ENCODE assay signal across 12 cellular contexts in genomic region chr9:137169764-137170460, GRCh38. TPM values are rescaled to one million over a fixed set of nuclear protein-coding genes. Genes with fewer than 3 reads are reported as not detected.
DNase-seq lines count a peak whose midpoint lies in the region; ATAC-seq, FAIRE-seq and TF ChIP-seq lines count a peak whose summit lies in the region.
"Had no signal": no experiment of that assay in that cellular context is flagged by ENCODE, and none has a peak within 500 bp of the region (broad histone marks: within the 10 kb centered on the region; RNA-seq: fewer than 3 reads in every experiment).

A gene with protein sequence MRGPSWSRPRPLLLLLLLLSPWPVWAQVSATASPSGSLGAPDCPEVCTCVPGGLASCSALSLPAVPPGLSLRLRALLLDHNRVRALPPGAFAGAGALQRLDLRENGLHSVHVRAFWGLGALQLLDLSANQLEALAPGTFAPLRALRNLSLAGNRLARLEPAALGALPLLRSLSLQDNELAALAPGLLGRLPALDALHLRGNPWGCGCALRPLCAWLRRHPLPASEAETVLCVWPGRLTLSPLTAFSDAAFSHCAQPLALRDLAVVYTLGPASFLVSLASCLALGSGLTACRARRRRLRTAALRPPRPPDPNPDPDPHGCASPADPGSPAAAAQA (minus strand): TSS chr9:137170051. CDS start chr9:137169943, 108 bp downstream.

- H3K79me2 ChIP-seq in keratinocyte (ENCODE audit: control insufficient read depth, insufficient read depth, low read length) = no peaks in the 10 kb centered on the region

- TF ChIP-seq CTCF in activated B cell treated with CpG ODN at 0.5 μM for 24 hours (IDR thresholded peaks at IDR 0.05) (no peak), keratinocyte (optimal IDR thresholded peaks at IDR 0.05 in 1 of 3, IDR thresholded peaks at IDR 0.05 in 1 of 3, conservative IDR thresholded peaks at IDR 0.05 in 1 of 3; ENCODE audit: extremely low read depth in 1 of 3, insufficient read depth in 2 of 3, low read length in 3 of 3) (no peak), stomach (IDR thresholded peaks at IDR 0.05) (no peak)

- H3K9me3 ChIP-seq in keratinocyte (ENCODE audit: control insufficient read depth, low read depth, low read length) (no peaks in the 10 kb centered on the region), stomach (no peaks in the 10 kb centered on the region)
- H3K9me3 ChIP-seq: neutrophil had no signal

- H3K27me3 Mint-ChIP-seq in activated CD4-positive, alpha-beta T cell treated with anti-CD3 and anti-CD28 coated beads, Interleukin-2, amount 10 ng/mL, durations not matched to agents 24 days and 14 days = peaks cover 31% of the 10 kb centered on the region
- peaks cover 16% of the 10 kb centered on the region for H3K27me3 Mint-ChIP-seq in activated B cell treated with CpG ODN at 0.5 μM for 24 hours

- intact Hi-C loops in activated CD4-positive, alpha-beta T cell treated with anti-CD3 and anti-CD28 coated beads, Interleukin-2, amount 10 ng/mL, durations not matched to agents 24 days and 14 days (cut with micrococcal nuclease) = loop anchor here (5.0 to 10.0 kb wide), 3 partner anchors 43 to 325 kb away; partner anchors contain the start of genes AJM1, NPDC1 and PHPT1
- intact Hi-C loops in activated B cell treated with CpG ODN at 0.5 μM for 24 hours (cut with micrococcal nuclease) = loop anchor here (5.0 to 10.0 kb wide), 2 partner anchors 43 to 325 kb away; partner anchors contain the start of genes AJM1 and PHPT1
- intact Hi-C loops in stomach (cut with DNase I; ENCODE audit: low total_unique reads) = no loop called here

- no peak for DNase-seq in activated CD4-positive, alpha-beta T cell treated with anti-CD3 and anti-CD28 coated beads, Interleukin-2, amount 10 ng/mL, durations not matched to agents 24 days and 14 days
- no peak for DNase-seq in activated CD4-positive, alpha-beta T cell treated with anti-CD3 and anti-CD28 coated beads for 1 hour
- no peak for DNase-seq in activated B cell treated with CpG ODN at 0.5 μM for 24 hours
- DNase-seq in keratinocyte (ENCODE audit: low read depth, low spot score) = no peak
- DNase-seq in stomach = peak; percentile 79
- DNase-seq in NCI-H774 (lab: John Stamatoyannopoulos, UW) = no peak
- DNase-seq in T1000 (lab: John Stamatoyannopoulos, UW) = no peak
- DNase-seq: Kasumi-1 had no signal

- TF ChIP-seq EP300 in stomach (IDR thresholded peaks at IDR 0.05) = no peak

- no peak for TF ChIP-seq POLR2A in stomach (IDR thresholded peaks at IDR 0.05)

- no peak within 1 kb of the TSS for H3K9ac ChIP-seq in keratinocyte (ENCODE audit: control insufficient read depth, extremely low read depth, insufficient read depth, low read length)

- no peaks in the 10 kb centered on the region for H3K36me3 Mint-ChIP-seq in activated CD4-positive, alpha-beta T cell treated with anti-CD3 and anti-CD28 coated beads, Interleukin-2, amount 10 ng/mL, durations not matched to agents 24 days and 14 days (ENCODE audit: low read depth)
- no peaks in the 10 kb centered on the region for H3K36me3 Mint-ChIP-seq in activated B cell treated with CpG ODN at 0.5 μM for 24 hours (ENCODE audit: low read depth)

- no peaks in the 10 kb centered on the region for H3K36me3 ChIP-seq in keratinocyte (ENCODE audit: control insufficient read depth in 2 of 2, extremely low read depth in 1 of 2, insufficient read depth in 2 of 2, low read length in 2 of 2)
- no peaks in the 10 kb centered on the region for H3K36me3 ChIP-seq in stomach
- H3K36me3 ChIP-seq: neutrophil had no signal

- peaks cover 96% of the 10 kb centered on the region for H3K27me3 ChIP-seq in keratinocyte (ENCODE audit: control insufficient read depth, extremely low read depth, insufficient read depth, low read length)
- peaks cover 20 to 98% (median 81%) of the 10 kb centered on the region in 3 donors for H3K27me3 ChIP-seq in stomach

- H3K4me1 ChIP-seq in keratinocyte (ENCODE audit: control insufficient read depth, extremely low read depth, insufficient read depth, low read length) (no peaks in the 10 kb centered on the region), stomach (peaks cover 50 to 83% (median 62%) of the 10 kb centered on the region in 4 donors)

- H3K27ac ChIP-seq in keratinocyte (ENCODE audit: control insufficient read depth, insufficient read depth, low read length) (no peak within 1 kb of the TSS), stomach (peak within 1 kb of the TSS; percentile 18 to 74 (median 25))
- H3K27ac ChIP-seq: neutrophil had no signal

- H3K4me3 ChIP-seq in keratinocyte (ENCODE audit: control insufficient read depth in 2 of 3, extremely low read depth in 1 of 3, insufficient read depth in 2 of 3, low read depth in 1 of 3, low read length in 3 of 3) = peak within 1 kb of the TSS in 1 of 3 experiments; percentile 5
- H3K4me3 ChIP-seq in stomach = peak within 1 kb of the TSS; percentile 42 to 56 (median 46)

- POLR2A ChIA-PET in activated B cell treated with CpG ODN at 0.5 μM for 24 hours (lab: Charles Lee) = interaction anchor here (0.8 to 1.2 kb wide), 2 partner anchors 41 to 42 kb away, joined by 3 to 4 read pairs; no protein-coding TSS in a partner anchor

- FAIRE-seq in keratinocyte (lab: Jason Lieb, UNC) = no peak
- FAIRE-seq: colon had no signal

- 6 to 30% (median 12%) methylated on average over 19 to 57 of the region's 57 CpGs for WGBS in stomach, 5 donors

- H3K27ac Mint-ChIP-seq in activated CD4-positive, alpha-beta T cell treated with anti-CD3 and anti-CD28 coated beads, Interleukin-2, amount 10 ng/mL, durations not matched to agents 24 days and 14 days = no peak within 1 kb of the TSS
- H3K27ac Mint-ChIP-seq in activated B cell treated with CpG ODN at 0.5 μM for 24 hours = no peak within 1 kb of the TSS

- peak within 1 kb of the TSS; percentile 41 for H3K4me2 ChIP-seq in keratinocyte (ENCODE audit: control insufficient read depth, extremely low read depth, insufficient read depth, low read depth, low read length)

- no peaks in the 10 kb centered on the region for H3K9me3 Mint-ChIP-seq in activated CD4-positive, alpha-beta T cell treated with anti-CD3 and anti-CD28 coated beads, Interleukin-2, amount 10 ng/mL, durations not matched to agents 24 days and 14 days
- no peaks in the 10 kb centered on the region for H3K9me3 Mint-ChIP-seq in activated B cell treated with CpG ODN at 0.5 μM for 24 hours

- H4K20me1 ChIP-seq in keratinocyte (ENCODE audit: control insufficient read depth, extremely low read depth, insufficient read depth, low read length) = peaks cover 9% of the 10 kb centered on the region

- CTCF ChIA-PET in activated B cell treated with CpG ODN at 0.5 μM for 24 hours (lab: Charles Lee) = no interaction called here

- no peaks in the 10 kb centered on the region for H3K9me1 ChIP-seq in keratinocyte (ENCODE audit: control insufficient read depth, extremely low read depth, insufficient read depth, low read length)

- H3K4me3 Mint-ChIP-seq in activated CD4-positive, alpha-beta T cell treated with anti-CD3 and anti-CD28 coated beads, Interleukin-2, amount 10 ng/mL, durations not matched to agents 24 days and 14 days = peak within 1 kb of the TSS; percentile 66
- H3K4me3 Mint-ChIP-seq in activated B cell treated with CpG ODN at 0.5 μM for 24 hours = peak within 1 kb of the TSS; percentile 66

- dilution Hi-C loops in keratinocyte (cut with MboI; ENCODE audit: extremely low pct_ligation_motif_present, low sequenced_read_pairs) = no loop called here

- no peak for ATAC-seq in activated B cell treated with CpG ODN at 0.5 μM for 24 hours (ENCODE audit: low read depth)
- ATAC-seq in GM19455 (IDR thresholded peaks at IDR 0.05; ENCODE audit: unreplicated experiment) = no peak

- no peaks in the 10 kb centered on the region for H3K4me1 Mint-ChIP-seq in activated CD4-positive, alpha-beta T cell treated with anti-CD3 and anti-CD28 coated beads, Interleukin-2, amount 10 ng/mL, durations not matched to agents 24 days and 14 days
- peaks cover 8% of the 10 kb centered on the region for H3K4me1 Mint-ChIP-seq in activated B cell treated with CpG ODN at 0.5 μM for 24 hours

- no peak within 1 kb of the TSS for H2AFZ ChIP-seq in keratinocyte (ENCODE audit: control insufficient read depth, low read length)

RNA-seq across cellular contexts. Expression of the gene that starts here (rescaled TPM):
- total RNA-seq in activated CD4-positive, alpha-beta T cell treated with anti-CD3 and anti-CD28 coated beads, Interleukin-2, amount 10 ng/mL, durations not matched to agents 24 days and 14 days = not detected in 2 replicates
- total RNA-seq in activated B cell treated with CpG ODN at 0.5 μM for 24 hours (0.31 TPM in 1 of 2 replicates, not detected in the other), stomach (100 to 1,000 TPM in 1 of 5 donors, 10 to 100 TPM in 1, 1 to 10 TPM in 1, not detected in 2; 2.6 to 440 (median 11.2) TPM)
- polyA plus RNA-seq in keratinocyte (not detected in 3 replicates), stomach (1 to 10 TPM in 2 of 3 donors, under 1 TPM in 1; 1.00 to 7.7 (median 3.7) TPM)
- not detected for polyA plus RNA-seq in keratinocyte (2011; ENCODE audit: low read depth)
- not detected in 2 replicates for polyA plus RNA-seq in keratinocyte (2011; cell fraction: cytosol; rRNA removed)
- polyA plus RNA-seq in keratinocyte (2011; cell fraction: nucleus; rRNA removed) = not detected in 2 replicates
- polyA plus RNA-seq in keratinocyte (2012; ENCODE audit: low replicate concordance) = not detected in 2 replicates
- polyA minus RNA-seq in keratinocyte = not detected in 3 replicates
- polyA minus RNA-seq in keratinocyte (2011; cell fraction: cytosol; rRNA and poly(A)+ RNA removed) = not detected
- not detected in 2 replicates for polyA minus RNA-seq in keratinocyte (2011; cell fraction: nucleus; rRNA and poly(A)+ RNA removed)
- total RNA-seq: T-helper 2 cell treated with Interferon-gamma antibody and Interleukin-4, amounts not matched to agents 100 ng/mL and 5 ng/mL, for 36 hours had no signal
